1 cellular context compared by ENCODE assay signal in the genomic region with DNA sequence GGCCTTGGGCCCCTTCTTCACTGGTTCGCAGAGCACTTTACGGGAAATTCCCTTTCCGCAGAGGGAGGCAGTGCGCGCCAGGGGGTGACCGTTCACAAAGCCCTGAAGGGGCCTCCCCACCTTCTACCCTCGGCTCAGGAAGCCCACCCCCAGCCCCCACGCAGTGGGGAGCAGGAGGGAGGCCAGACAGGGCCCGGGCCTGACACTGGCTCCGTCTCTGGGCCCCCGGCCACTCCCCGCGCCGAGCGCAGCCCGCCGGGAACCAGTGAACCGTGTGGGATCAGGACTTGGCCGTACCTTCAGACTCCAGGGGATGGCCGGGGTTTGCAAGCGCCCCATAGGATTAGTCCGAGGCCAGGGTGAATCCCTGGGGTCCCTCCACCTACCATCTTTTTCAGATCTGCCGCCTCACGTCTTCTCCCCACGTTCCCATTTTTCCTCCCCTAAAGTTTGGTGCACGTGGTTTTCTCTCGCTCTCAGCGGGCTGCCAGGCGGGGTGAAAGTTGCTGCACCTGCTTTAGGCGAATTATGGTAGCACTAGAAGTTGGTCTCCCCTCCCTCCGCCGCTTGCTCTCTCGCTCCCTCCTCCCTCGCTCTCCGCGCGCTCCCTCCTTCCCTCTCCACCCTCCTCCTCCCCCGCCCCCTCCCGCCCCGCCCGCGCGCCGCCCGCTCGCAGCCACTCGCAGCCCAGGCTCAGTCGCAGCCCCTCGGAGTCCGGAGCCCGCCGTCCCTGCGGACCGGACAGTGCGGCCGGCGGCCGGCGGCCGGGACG.
TF ChIP-seq lines count a peak whose summit lies in the region.

A gene with protein sequence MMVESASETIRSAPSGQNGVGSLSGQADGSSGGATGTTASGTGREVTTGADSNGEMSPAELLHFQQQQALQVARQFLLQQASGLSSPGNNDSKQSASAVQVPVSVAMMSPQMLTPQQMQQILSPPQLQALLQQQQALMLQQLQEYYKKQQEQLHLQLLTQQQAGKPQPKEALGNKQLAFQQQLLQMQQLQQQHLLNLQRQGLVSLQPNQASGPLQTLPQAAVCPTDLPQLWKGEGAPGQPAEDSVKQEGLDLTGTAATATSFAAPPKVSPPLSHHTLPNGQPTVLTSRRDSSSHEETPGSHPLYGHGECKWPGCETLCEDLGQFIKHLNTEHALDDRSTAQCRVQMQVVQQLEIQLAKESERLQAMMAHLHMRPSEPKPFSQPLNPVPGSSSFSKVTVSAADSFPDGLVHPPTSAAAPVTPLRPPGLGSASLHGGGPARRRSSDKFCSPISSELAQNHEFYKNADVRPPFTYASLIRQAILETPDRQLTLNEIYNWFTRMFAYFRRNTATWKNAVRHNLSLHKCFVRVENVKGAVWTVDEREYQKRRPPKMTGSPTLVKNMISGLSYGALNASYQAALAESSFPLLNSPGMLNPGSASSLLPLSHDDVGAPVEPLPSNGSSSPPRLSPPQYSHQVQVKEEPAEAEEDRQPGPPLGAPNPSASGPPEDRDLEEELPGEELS (plus strand): TSS at position 679 of the 772 bp plus-strand sequence. CDS start 19,380 bp downstream, outside the sequence.

TF ChIP-seq in HepG2, 621 proteins besides CTCF, POLR2A, EP300 and RAD21 (continued from another document and continues in another):
- TF ChIP-seq, protein P1, sequence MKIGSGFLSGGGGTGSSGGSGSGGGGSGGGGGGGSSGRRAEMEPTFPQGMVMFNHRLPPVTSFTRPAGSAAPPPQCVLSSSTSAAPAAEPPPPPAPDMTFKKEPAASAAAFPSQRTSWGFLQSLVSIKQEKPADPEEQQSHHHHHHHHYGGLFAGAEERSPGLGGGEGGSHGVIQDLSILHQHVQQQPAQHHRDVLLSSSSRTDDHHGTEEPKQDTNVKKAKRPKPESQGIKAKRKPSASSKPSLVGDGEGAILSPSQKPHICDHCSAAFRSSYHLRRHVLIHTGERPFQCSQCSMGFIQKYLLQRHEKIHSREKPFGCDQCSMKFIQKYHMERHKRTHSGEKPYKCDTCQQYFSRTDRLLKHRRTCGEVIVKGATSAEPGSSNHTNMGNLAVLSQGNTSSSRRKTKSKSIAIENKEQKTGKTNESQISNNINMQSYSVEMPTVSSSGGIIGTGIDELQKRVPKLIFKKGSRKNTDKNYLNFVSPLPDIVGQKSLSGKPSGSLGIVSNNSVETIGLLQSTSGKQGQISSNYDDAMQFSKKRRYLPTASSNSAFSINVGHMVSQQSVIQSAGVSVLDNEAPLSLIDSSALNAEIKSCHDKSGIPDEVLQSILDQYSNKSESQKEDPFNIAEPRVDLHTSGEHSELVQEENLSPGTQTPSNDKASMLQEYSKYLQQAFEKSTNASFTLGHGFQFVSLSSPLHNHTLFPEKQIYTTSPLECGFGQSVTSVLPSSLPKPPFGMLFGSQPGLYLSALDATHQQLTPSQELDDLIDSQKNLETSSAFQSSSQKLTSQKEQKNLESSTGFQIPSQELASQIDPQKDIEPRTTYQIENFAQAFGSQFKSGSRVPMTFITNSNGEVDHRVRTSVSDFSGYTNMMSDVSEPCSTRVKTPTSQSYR (CRISPR knock-in tag; IDR thresholded peaks at IDR 0.05; ENCODE audit: borderline replicate concordance) = 0 out of 2 replicates have a peak, but pooled peaks have one; percentile 39
- TF ChIP-seq TEAD2 (CRISPR knock-in tag; IDR thresholded peaks at IDR 0.05) = no peak
- peak; percentile 81 for TF ChIP-seq KDM5B (CRISPR knock-in tag; IDR thresholded peaks at IDR 0.05; ENCODE audit: borderline replicate concordance)
- TF ChIP-seq MIER3 (CRISPR knock-in tag; IDR thresholded peaks at IDR 0.05; ENCODE audit: borderline replicate concordance) = peak; percentile 48; the same call in 1 of the 2 replicates
- TF ChIP-seq, protein P2, sequence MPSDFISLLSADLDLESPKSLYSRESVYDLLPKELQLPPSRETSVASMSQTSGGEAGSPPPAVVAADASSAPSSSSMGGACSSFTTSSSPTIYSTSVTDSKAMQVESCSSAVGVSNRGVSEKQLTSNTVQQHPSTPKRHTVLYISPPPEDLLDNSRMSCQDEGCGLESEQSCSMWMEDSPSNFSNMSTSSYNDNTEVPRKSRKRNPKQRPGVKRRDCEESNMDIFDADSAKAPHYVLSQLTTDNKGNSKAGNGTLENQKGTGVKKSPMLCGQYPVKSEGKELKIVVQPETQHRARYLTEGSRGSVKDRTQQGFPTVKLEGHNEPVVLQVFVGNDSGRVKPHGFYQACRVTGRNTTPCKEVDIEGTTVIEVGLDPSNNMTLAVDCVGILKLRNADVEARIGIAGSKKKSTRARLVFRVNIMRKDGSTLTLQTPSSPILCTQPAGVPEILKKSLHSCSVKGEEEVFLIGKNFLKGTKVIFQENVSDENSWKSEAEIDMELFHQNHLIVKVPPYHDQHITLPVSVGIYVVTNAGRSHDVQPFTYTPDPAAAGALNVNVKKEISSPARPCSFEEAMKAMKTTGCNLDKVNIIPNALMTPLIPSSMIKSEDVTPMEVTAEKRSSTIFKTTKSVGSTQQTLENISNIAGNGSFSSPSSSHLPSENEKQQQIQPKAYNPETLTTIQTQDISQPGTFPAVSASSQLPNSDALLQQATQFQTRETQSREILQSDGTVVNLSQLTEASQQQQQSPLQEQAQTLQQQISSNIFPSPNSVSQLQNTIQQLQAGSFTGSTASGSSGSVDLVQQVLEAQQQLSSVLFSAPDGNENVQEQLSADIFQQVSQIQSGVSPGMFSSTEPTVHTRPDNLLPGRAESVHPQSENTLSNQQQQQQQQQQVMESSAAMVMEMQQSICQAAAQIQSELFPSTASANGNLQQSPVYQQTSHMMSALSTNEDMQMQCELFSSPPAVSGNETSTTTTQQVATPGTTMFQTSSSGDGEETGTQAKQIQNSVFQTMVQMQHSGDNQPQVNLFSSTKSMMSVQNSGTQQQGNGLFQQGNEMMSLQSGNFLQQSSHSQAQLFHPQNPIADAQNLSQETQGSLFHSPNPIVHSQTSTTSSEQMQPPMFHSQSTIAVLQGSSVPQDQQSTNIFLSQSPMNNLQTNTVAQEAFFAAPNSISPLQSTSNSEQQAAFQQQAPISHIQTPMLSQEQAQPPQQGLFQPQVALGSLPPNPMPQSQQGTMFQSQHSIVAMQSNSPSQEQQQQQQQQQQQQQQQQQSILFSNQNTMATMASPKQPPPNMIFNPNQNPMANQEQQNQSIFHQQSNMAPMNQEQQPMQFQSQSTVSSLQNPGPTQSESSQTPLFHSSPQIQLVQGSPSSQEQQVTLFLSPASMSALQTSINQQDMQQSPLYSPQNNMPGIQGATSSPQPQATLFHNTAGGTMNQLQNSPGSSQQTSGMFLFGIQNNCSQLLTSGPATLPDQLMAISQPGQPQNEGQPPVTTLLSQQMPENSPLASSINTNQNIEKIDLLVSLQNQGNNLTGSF (CRISPR knock-in tag; IDR thresholded peaks at IDR 0.05) = no peak; the same call in 1 of the 2 replicates
- TF ChIP-seq, protein P3, sequence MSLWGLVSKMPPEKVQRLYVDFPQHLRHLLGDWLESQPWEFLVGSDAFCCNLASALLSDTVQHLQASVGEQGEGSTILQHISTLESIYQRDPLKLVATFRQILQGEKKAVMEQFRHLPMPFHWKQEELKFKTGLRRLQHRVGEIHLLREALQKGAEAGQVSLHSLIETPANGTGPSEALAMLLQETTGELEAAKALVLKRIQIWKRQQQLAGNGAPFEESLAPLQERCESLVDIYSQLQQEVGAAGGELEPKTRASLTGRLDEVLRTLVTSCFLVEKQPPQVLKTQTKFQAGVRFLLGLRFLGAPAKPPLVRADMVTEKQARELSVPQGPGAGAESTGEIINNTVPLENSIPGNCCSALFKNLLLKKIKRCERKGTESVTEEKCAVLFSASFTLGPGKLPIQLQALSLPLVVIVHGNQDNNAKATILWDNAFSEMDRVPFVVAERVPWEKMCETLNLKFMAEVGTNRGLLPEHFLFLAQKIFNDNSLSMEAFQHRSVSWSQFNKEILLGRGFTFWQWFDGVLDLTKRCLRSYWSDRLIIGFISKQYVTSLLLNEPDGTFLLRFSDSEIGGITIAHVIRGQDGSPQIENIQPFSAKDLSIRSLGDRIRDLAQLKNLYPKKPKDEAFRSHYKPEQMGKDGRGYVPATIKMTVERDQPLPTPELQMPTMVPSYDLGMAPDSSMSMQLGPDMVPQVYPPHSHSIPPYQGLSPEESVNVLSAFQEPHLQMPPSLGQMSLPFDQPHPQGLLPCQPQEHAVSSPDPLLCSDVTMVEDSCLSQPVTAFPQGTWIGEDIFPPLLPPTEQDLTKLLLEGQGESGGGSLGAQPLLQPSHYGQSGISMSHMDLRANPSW (CRISPR knock-in tag; IDR thresholded peaks at IDR 0.05; ENCODE audit: borderline replicate concordance) = no peak
- no peak for TF ChIP-seq HMGA1 (CRISPR knock-in tag; conservative IDR thresholded peaks at IDR 0.05)
- TF ChIP-seq NKX3-1 (CRISPR knock-in tag; IDR thresholded peaks at IDR 0.05) = no peak
- peak; percentile 99 for TF ChIP-seq GZF1 (CRISPR knock-in tag; IDR thresholded peaks at IDR 0.05)
- TF ChIP-seq POLR2AphosphoS5 (IDR thresholded peaks at IDR 0.05; ENCODE audit: low read depth, low read length) = peak; percentile 34
- 0 out of 2 replicates have a peak, but pooled peaks have one; percentile 77 for TF ChIP-seq RELA (CRISPR knock-in tag; IDR thresholded peaks at IDR 0.05)
- 0 out of 2 replicates have a peak, but pooled peaks have one; percentile 43 for TF ChIP-seq SNAI1 (CRISPR knock-in tag; IDR thresholded peaks at IDR 0.05; ENCODE audit: borderline replicate concordance)
- TF ChIP-seq ZNF431 (CRISPR knock-in tag; IDR thresholded peaks at IDR 0.05; ENCODE audit: borderline replicate concordance, low read depth) = peak; percentile 26; the same call in 1 of the 2 replicates
- peak; percentile 75 for TF ChIP-seq ZBTB7B (CRISPR knock-in tag; IDR thresholded peaks at IDR 0.05)
- TF ChIP-seq MAFK (conservative IDR thresholded peaks at IDR 0.05 in 1 of 2, IDR thresholded peaks at IDR 0.05 in 1 of 2; ENCODE audit: low read length in 2 of 2) = peak in 1 of 2 experiments; percentile 45; a peak in 2 of 4 replicates
- TF ChIP-seq, protein P4, sequence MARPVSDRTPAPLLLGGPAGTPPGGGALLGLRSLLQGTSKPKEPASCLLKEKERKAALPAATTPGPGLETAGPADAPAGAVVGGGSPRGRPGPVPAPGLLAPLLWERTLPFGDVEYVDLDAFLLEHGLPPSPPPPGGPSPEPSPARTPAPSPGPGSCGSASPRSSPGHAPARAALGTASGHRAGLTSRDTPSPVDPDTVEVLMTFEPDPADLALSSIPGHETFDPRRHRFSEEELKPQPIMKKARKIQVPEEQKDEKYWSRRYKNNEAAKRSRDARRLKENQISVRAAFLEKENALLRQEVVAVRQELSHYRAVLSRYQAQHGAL (CRISPR knock-in tag; IDR thresholded peaks at IDR 0.05; ENCODE audit: not compliant biosample characterization) = no peak
- no peak for TF ChIP-seq ZNF33A (CRISPR knock-in tag; IDR thresholded peaks at IDR 0.05; ENCODE audit: borderline replicate concordance)
- TF ChIP-seq, protein P5, sequence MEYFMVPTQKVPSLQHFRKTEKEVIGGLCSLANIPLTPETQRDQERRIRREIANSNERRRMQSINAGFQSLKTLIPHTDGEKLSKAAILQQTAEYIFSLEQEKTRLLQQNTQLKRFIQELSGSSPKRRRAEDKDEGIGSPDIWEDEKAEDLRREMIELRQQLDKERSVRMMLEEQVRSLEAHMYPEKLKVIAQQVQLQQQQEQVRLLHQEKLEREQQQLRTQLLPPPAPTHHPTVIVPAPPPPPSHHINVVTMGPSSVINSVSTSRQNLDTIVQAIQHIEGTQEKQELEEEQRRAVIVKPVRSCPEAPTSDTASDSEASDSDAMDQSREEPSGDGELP (IDR thresholded peaks at IDR 0.05; ENCODE audit: borderline replicate concordance, low read depth) = peak; percentile 26; the same call in 1 of the 2 replicates
- no peak; the same call in 1 of the 2 replicates for TF ChIP-seq NFATC3 (CRISPR knock-in tag; IDR thresholded peaks at IDR 0.05)
- TF ChIP-seq SP140L (CRISPR knock-in tag; IDR thresholded peaks at IDR 0.05; ENCODE audit: borderline replicate concordance) = no peak
- no peak for TF ChIP-seq CC2D1A (CRISPR knock-in tag; IDR thresholded peaks at IDR 0.05)
- TF ChIP-seq, protein P6, sequence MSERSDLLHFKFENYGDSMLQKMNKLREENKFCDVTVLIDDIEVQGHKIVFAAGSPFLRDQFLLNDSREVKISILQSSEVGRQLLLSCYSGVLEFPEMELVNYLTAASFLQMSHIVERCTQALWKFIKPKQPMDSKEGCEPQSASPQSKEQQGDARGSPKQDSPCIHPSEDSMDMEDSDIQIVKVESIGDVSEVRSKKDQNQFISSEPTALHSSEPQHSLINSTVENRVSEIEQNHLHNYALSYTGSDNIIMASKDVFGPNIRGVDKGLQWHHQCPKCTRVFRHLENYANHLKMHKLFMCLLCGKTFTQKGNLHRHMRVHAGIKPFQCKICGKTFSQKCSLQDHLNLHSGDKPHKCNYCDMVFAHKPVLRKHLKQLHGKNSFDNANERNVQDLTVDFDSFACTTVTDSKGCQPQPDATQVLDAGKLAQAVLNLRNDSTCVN (CRISPR knock-in tag; IDR thresholded peaks at IDR 0.05; ENCODE audit: borderline replicate concordance) = no peak
- peak; percentile 88 for TF ChIP-seq SRY (CRISPR knock-in tag; IDR thresholded peaks at IDR 0.05)
- peak; percentile 94 for TF ChIP-seq TGIF2 (CRISPR knock-in tag; IDR thresholded peaks at IDR 0.05)
- TF ChIP-seq, protein P7, sequence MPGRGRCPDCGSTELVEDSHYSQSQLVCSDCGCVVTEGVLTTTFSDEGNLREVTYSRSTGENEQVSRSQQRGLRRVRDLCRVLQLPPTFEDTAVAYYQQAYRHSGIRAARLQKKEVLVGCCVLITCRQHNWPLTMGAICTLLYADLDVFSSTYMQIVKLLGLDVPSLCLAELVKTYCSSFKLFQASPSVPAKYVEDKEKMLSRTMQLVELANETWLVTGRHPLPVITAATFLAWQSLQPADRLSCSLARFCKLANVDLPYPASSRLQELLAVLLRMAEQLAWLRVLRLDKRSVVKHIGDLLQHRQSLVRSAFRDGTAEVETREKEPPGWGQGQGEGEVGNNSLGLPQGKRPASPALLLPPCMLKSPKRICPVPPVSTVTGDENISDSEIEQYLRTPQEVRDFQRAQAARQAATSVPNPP (CRISPR knock-in tag; IDR thresholded peaks at IDR 0.05) = no peak
- TF ChIP-seq KMT2A (CRISPR knock-in tag; IDR thresholded peaks at IDR 0.05) = 0 out of 2 replicates have a peak, but pooled peaks have one; percentile 34
- TF ChIP-seq PITX1 (CRISPR knock-in tag; IDR thresholded peaks at IDR 0.05) = peak; percentile 78; the same call in 1 of the 2 replicates
- TF ChIP-seq HIVEP1 (CRISPR knock-in tag; IDR thresholded peaks at IDR 0.05) = peak; percentile 84
- peak; percentile 44 for TF ChIP-seq HDAC2 (CRISPR knock-in tag; IDR thresholded peaks at IDR 0.05)
- TF ChIP-seq MTA1 (CRISPR knock-in tag; IDR thresholded peaks at IDR 0.05; ENCODE audit: borderline replicate concordance) = peak; percentile 69; the same call in 1 of the 2 replicates
- no peak for TF ChIP-seq SIX4 (CRISPR knock-in tag; IDR thresholded peaks at IDR 0.05)
- peak; percentile 50; the same call in 1 of the 2 replicates for TF ChIP-seq SIN3B (IDR thresholded peaks at IDR 0.05; ENCODE audit: low read length)
- no peak for TF ChIP-seq PPARG (CRISPR knock-in tag; conservative IDR thresholded peaks at IDR 0.05)
- TF ChIP-seq, protein P8, sequence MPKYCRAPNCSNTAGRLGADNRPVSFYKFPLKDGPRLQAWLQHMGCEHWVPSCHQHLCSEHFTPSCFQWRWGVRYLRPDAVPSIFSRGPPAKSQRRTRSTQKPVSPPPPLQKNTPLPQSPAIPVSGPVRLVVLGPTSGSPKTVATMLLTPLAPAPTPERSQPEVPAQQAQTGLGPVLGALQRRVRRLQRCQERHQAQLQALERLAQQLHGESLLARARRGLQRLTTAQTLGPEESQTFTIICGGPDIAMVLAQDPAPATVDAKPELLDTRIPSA (CRISPR knock-in tag; IDR thresholded peaks at IDR 0.05; ENCODE audit: borderline replicate concordance) = peak; percentile 78; the same call in 1 of the 2 replicates
- peak; percentile 81 for TF ChIP-seq ZNF883 (CRISPR knock-in tag; IDR thresholded peaks at IDR 0.05; ENCODE audit: not compliant biosample characterization)
- no peak for TF ChIP-seq ZNF510 (CRISPR knock-in tag; IDR thresholded peaks at IDR 0.05; ENCODE audit: low read depth)
- TF ChIP-seq HMG20A (CRISPR knock-in tag; IDR thresholded peaks at IDR 0.05; ENCODE audit: borderline replicate concordance) = no peak
- peak; percentile 59 for TF ChIP-seq AGO2 (optimal IDR thresholded peaks at IDR 0.05; ENCODE audit: low read depth, low read length)
- peak; percentile 60; the same call in 1 of the 2 replicates for TF ChIP-seq CBX5 (CRISPR knock-in tag; IDR thresholded peaks at IDR 0.05; ENCODE audit: borderline replicate concordance)
